In the genomic region with DNA sequence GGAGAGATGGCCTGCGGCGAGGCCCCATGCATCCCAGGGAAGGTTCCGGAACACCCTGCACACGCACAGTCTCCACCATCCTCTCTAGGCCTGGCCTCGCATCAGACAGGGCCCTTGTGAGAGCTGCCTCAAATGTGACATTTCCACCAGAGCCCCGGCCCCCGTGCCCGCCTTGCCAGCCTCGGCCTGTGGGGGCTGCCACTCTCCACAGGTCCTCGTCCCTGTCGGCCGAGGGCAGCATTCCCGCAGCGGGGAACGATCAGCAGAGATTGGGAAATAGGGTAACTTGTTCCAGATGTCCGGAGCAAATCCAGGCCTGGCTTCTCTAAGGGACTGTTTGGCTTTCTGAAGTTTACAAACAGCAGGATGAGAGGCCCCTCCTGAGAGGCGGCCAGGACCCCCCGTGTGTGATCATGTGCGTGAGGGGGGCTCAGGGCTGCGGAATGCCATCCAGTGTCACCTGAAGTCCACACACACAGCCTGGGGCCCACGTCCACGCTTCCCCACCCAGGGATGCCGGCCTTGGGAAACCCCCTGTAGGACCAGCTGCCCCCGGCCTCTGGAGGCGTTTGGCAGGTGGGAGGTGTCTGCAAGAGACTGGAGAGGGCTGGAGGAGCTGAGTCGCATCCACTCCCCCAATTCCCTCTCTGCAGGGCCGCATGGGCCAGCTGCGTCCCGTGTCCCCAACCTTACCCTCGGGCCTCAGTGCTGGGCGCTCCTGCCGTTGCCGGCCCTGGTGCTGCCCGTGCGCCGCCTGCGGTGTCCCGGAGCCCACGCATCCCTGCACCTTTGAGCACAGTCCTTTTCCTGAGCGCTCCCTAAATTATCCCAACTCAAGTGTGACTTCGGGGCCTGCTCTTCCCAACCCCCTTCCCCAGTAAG, we compare ENCODE assay signal across 1 cellular context.
TF ChIP-seq lines count a peak whose summit lies in the region.

No MANE protein-coding gene starts in this region.

TF ChIP-seq in HepG2, 621 proteins besides CTCF, POLR2A, EP300 and RAD21:
- TF ChIP-seq, protein P1, sequence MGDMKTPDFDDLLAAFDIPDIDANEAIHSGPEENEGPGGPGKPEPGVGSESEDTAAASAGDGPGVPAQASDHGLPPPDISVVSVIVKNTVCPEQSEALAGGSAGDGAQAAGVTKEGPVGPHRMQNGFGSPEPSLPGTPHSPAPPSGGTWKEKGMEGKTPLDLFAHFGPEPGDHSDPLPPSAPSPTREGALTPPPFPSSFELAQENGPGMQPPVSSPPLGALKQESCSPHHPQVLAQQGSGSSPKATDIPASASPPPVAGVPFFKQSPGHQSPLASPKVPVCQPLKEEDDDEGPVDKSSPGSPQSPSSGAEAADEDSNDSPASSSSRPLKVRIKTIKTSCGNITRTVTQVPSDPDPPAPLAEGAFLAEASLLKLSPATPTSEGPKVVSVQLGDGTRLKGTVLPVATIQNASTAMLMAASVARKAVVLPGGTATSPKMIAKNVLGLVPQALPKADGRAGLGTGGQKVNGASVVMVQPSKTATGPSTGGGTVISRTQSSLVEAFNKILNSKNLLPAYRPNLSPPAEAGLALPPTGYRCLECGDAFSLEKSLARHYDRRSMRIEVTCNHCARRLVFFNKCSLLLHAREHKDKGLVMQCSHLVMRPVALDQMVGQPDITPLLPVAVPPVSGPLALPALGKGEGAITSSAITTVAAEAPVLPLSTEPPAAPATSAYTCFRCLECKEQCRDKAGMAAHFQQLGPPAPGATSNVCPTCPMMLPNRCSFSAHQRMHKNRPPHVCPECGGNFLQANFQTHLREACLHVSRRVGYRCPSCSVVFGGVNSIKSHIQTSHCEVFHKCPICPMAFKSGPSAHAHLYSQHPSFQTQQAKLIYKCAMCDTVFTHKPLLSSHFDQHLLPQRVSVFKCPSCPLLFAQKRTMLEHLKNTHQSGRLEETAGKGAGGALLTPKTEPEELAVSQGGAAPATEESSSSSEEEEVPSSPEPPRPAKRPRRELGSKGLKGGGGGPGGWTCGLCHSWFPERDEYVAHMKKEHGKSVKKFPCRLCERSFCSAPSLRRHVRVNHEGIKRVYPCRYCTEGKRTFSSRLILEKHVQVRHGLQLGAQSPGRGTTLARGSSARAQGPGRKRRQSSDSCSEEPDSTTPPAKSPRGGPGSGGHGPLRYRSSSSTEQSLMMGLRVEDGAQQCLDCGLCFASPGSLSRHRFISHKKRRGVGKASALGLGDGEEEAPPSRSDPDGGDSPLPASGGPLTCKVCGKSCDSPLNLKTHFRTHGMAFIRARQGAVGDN (CRISPR knock-in tag; IDR thresholded peaks at IDR 0.05): peak; percentile 32
- TF ChIP-seq ZNF431 (CRISPR knock-in tag; IDR thresholded peaks at IDR 0.05; ENCODE audit: borderline replicate concordance, low read depth): no peak
- no peak for TF ChIP-seq RXRA (CRISPR knock-in tag; IDR thresholded peaks at IDR 0.05)
- no peak for TF ChIP-seq YEATS2 (CRISPR knock-in tag; IDR thresholded peaks at IDR 0.05; ENCODE audit: borderline replicate concordance)
- TF ChIP-seq, protein P2, sequence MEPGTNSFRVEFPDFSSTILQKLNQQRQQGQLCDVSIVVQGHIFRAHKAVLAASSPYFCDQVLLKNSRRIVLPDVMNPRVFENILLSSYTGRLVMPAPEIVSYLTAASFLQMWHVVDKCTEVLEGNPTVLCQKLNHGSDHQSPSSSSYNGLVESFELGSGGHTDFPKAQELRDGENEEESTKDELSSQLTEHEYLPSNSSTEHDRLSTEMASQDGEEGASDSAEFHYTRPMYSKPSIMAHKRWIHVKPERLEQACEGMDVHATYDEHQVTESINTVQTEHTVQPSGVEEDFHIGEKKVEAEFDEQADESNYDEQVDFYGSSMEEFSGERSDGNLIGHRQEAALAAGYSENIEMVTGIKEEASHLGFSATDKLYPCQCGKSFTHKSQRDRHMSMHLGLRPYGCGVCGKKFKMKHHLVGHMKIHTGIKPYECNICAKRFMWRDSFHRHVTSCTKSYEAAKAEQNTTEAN (CRISPR knock-in tag; conservative IDR thresholded peaks at IDR 0.05): no peak
- TF ChIP-seq ZNF329 (CRISPR knock-in tag; IDR thresholded peaks at IDR 0.05; ENCODE audit: low read depth): no peak
